In genomic region chr12:57078519-57079404, GRCh38 we compare ENCODE assay signal across 8 cellular contexts. TPM values are rescaled to one million over a fixed set of nuclear protein-coding genes. Genes with fewer than 3 reads are reported as not detected.
DNase-seq lines count a peak whose midpoint lies in the region; ATAC-seq, FAIRE-seq and TF ChIP-seq lines count a peak whose summit lies in the region.

NEMP1 (minus strand) TSS chr12:57078791; CDS start chr12:57078745, 46 bp downstream.

- peak within 1 kb of the TSS; percentile 96 for H4K8ac ChIP-seq in H1 (ENCODE audit: extremely low read depth, insufficient read depth, low read length)

- H2BK12ac ChIP-seq in H1 (ENCODE audit: low read depth, low read length), result 0 out of 2 replicates have a peak within 1 kb of the TSS, but pooled peaks have one; percentile 33

- FAIRE-seq in HTR-8/SVneo (lab: Jason Lieb, UNC) (peak; percentile 77), H1 (lab: Jason Lieb, UNC) (peak; percentile 98)

- no peak within 1 kb of the TSS for H2BK120ac ChIP-seq in H1 (replicated peaks; ENCODE audit: low read depth, low read length)

- peaks cover 3% of the 10 kb centered on the region; the same call in 1 of the 2 replicates for H3K23me2 ChIP-seq in H1 (ENCODE audit: low read depth, low read length)

- CTCF ChIA-PET in H1 (lab: Charles Lee; ENCODE audit: partially characterized antibody), result interaction anchor here (1.0 to 10.3 kb wide), 12 partner anchors 9 to 165 kb away, joined by 3 to 71 read pairs (median 5); partner anchors contain the start of genes NAB2 and STAT6

- H3K27ac Mint-ChIP-seq in memory B cell, result peak within 1 kb of the TSS; percentile 95

- H3K4me3 Mint-ChIP-seq in memory B cell, result peak within 1 kb of the TSS; percentile 88

- H3K79me2 ChIP-seq in H1 (ENCODE audit: control insufficient read depth in 1 of 2, insufficient read depth in 2 of 2, low read length in 2 of 2), result peaks cover 0 to 20% of the 10 kb centered on the region in 2 experiments; a peak in 2 of 4 replicates

- no peaks in the 10 kb centered on the region for H3K27me3 ChIP-seq in H1 (replicated peaks in 1 of 4; ENCODE audit: control insufficient read depth in 3 of 4, extremely low read depth in 1 of 4, insufficient read depth in 3 of 4, low read length in 3 of 4)

- H4K5ac ChIP-seq in H1 (ENCODE audit: insufficient read length, low read depth, low read length), result peak within 1 kb of the TSS; percentile 57

- 2% methylated on average over 39 of the region's 39 CpGs; no CpG with 5 or more reads in 1 of the 2 experiments for WGBS in H1 (ENCODE audit: extremely low coverage in 1 of 2, insufficient coverage in 1 of 2, insufficient read length in 1 of 2, insufficient replicate concordance in 2 of 2, low coverage in 1 of 2, low lambda C conversion rate in 2 of 2, missing lambda C conversion rate in 1 of 2), 2 experiments

- H3K4me1 Mint-ChIP-seq in memory B cell, result peaks cover 4% of the 10 kb centered on the region

- no peak for TF ChIP-seq EP300 in H1 (IDR thresholded peaks at IDR 0.05; ENCODE audit: borderline replicate concordance in 1 of 2, low read depth in 2 of 2, low read length in 2 of 2)

- peak within 1 kb of the TSS; percentile 35 for H4K91ac ChIP-seq in H1 (replicated peaks; ENCODE audit: insufficient read length, low read length)

- H2BK20ac ChIP-seq in H1 (ENCODE audit: low read length), result no peak within 1 kb of the TSS

- no peak within 1 kb of the TSS for H3K14ac ChIP-seq in H1 (ENCODE audit: insufficient read length)

- peaks cover 2% of the 10 kb centered on the region for H3K36me3 Mint-ChIP-seq in memory B cell

- H3K9me3 ChIP-seq in H1 (ENCODE audit: insufficient read depth in 2 of 2, low read depth in 1 of 2, low read length in 1 of 2), result no peaks in the 10 kb centered on the region

- H3K36me3 ChIP-seq in H1 (ENCODE audit: control insufficient read depth in 2 of 4, insufficient read depth in 4 of 4, low read length in 3 of 4), result peaks cover 0 to 8% (median 0%) of the 10 kb centered on the region in 4 experiments; a peak in 1 of 8 replicates

- POLR2A ChIA-PET in H1 (lab: Charles Lee; ENCODE audit: partially characterized antibody), result interaction anchor here (0.5 to 10.9 kb wide), 18 partner anchors 9 to 607 kb away, joined by 3 to 127 read pairs (median 4); partner anchors contain the start of genes LRP1, NAB2, NACA and SHMT2

- H3K4ac ChIP-seq in H1 (replicated peaks; ENCODE audit: insufficient read length, low read depth, low read length), result no peak within 1 kb of the TSS

- no peaks in the 10 kb centered on the region for H3K27me3 Mint-ChIP-seq in memory B cell

- peak within 1 kb of the TSS; percentile 39 to 88 (median 84) for H3K9ac ChIP-seq in H1 (replicated peaks in 1 of 4; ENCODE audit: extremely low read depth in 1 of 4, low read depth in 3 of 4, low read length in 3 of 4)

- no peaks in the 10 kb centered on the region for H3K9me3 Mint-ChIP-seq in memory B cell

- no peaks in the 10 kb centered on the region for H4K20me1 ChIP-seq in H1 (replicated peaks in 1 of 2; ENCODE audit: control insufficient read depth in 1 of 2, insufficient read depth in 2 of 2, low read length in 2 of 2)

- no peak within 1 kb of the TSS for H2BK5ac ChIP-seq in H1 (ENCODE audit: low read depth, low read length)

- H3K18ac ChIP-seq in H1 (ENCODE audit: extremely low read depth, low read length), result peak within 1 kb of the TSS; percentile 92

- peak within 1 kb of the TSS; percentile 97; the same call in 1 of the 2 replicates for H2BK15ac ChIP-seq in H1 (ENCODE audit: low read length)

- DNase-seq in COLO829 (ENCODE audit: low spot score), result peak; percentile 91
- DNase-seq in HTR-8/SVneo (ENCODE audit: insufficient read length, low spot score), result peak; percentile 97
- peak; percentile 100 for DNase-seq in NOMO-1 treated with dmso at 0.1 percent for 144 hours (lab: John Stamatoyannopoulos, UW; ENCODE audit: unreplicated experiment)
- DNase-seq in activated CD8-positive, alpha-beta memory T cell treated with anti-CD3 and anti-CD28 coated beads for 48 hours (ENCODE audit: low read depth in 2 of 3, low spot score in 2 of 3), result peak; percentile 55 to 90 (median 78)
- peak; percentile 85 to 98 for DNase-seq in H1 (ENCODE audit: low read depth in 1 of 2, low spot score in 2 of 2)
- DNase-seq in memory B cell (ENCODE audit: low spot score in 2 of 2), result peak; percentile 76 to 94
- peak; percentile 86 for DNase-seq in stimulated activated CD8-positive, alpha-beta memory T cell treated with anti-CD3 and anti-CD28 coated beads, Interleukin-12 subunit alpha, Interleukin-12 subunit beta, amount 100 ng/mL, for 4 hours (ENCODE audit: low read depth)

- TF ChIP-seq CTCF in H1 (IDR thresholded peaks at IDR 0.05; ENCODE audit: control extremely low read depth in 1 of 3, insufficient read depth in 1 of 3, low read depth in 1 of 3, low read length in 3 of 3), result no peak

- peak; percentile 69 to 83 for TF ChIP-seq POLR2A in H1 (IDR thresholded peaks at IDR 0.05; ENCODE audit: control extremely low read depth in 1 of 2, low read depth in 2 of 2, low read length in 2 of 2)

- H2AFZ ChIP-seq in H1 (ENCODE audit: low read length), result peak within 1 kb of the TSS; percentile 91

- no peak within 1 kb of the TSS for H3K23ac ChIP-seq in H1 (ENCODE audit: insufficient read length)

- peak within 1 kb of the TSS; percentile 81 to 89 for H3K4me2 ChIP-seq in H1 (ENCODE audit: insufficient read depth in 1 of 2, low read depth in 2 of 2, low read length in 2 of 2)

- H3K4me1 ChIP-seq in H1 (replicated peaks in 1 of 4; ENCODE audit: control insufficient read depth in 3 of 4, insufficient read depth in 4 of 4, low read length in 3 of 4), result peaks cover 0 to 3% (median 0%) of the 10 kb centered on the region in 4 experiments; a peak in 1 of 7 replicates

- H3K56ac ChIP-seq in H1 (replicated peaks; ENCODE audit: insufficient read length, low read depth, low read length), result no peak within 1 kb of the TSS

- peak within 1 kb of the TSS; percentile 26 for H2AK5ac ChIP-seq in H1 (ENCODE audit: low read depth, low read length)

- no peaks in the 10 kb centered on the region for H3K79me1 ChIP-seq in H1 (ENCODE audit: low read depth, low read length)

- H3K4me3 ChIP-seq in H1 (ENCODE audit: extremely low read depth in 1 of 4, insufficient read depth in 2 of 4, low read depth in 3 of 4, low read length in 4 of 4), result peak within 1 kb of the TSS; percentile 79 to 95 (median 87)

- no peak for TF ChIP-seq RAD21 in H1 (IDR thresholded peaks at IDR 0.05 in 1 of 2, conservative IDR thresholded peaks at IDR 0.05 in 1 of 2; ENCODE audit: low read depth in 2 of 2, low read length in 2 of 2)

- ATAC-seq in GM21367 (IDR thresholded peaks at IDR 0.05; ENCODE audit: unreplicated experiment) (peak; percentile 91), memory B cell (ENCODE audit: low read depth) (peak; percentile 91)

- H3K27ac ChIP-seq in H1 (ENCODE audit: low read depth, low read length), result peak within 1 kb of the TSS; percentile 43; the same call in 1 of the 2 replicates

TF ChIP-seq in H1, 55 proteins besides CTCF, POLR2A, EP300 and RAD21 (continues in another document):
- TF ChIP-seq RFX5 (IDR thresholded peaks at IDR 0.05; ENCODE audit: borderline replicate concordance, low read depth, low read length) (peak; percentile 34; the same call in 1 of the 2 replicates), BCL11A (IDR thresholded peaks at IDR 0.05; ENCODE audit: low read depth in 2 of 2, low read length in 2 of 2) (no peak), SIN3A (conservative IDR thresholded peaks at IDR 0.05 in 1 of 2, IDR thresholded peaks at IDR 0.05 in 1 of 2; ENCODE audit: low read depth in 1 of 2, low read length in 2 of 2) (peak in 1 of 2 experiments; percentile 30; a peak in 2 of 4 replicates), KDM1A (IDR thresholded peaks at IDR 0.05; ENCODE audit: borderline replicate concordance, low read length) (no peak), KDM5A (IDR thresholded peaks at IDR 0.05; ENCODE audit: low read length) (no peak)

RNA-seq across cellular contexts. Expression of gene NEMP1, which starts in this region (rescaled TPM):
- 41.6 and 43.2 TPM in 2 replicates for total RNA-seq in H1 (2021; fragmentation: NEBNext Ultra II Directional; extraction: Animal tissue kit (Norgen Biotek cat#: 25700))
- 21.3 and 30.1 TPM in 2 replicates for polyA plus RNA-seq in H1 (2011; rRNA removed)
- polyA plus RNA-seq in H1 (2011; cell fraction: cytosol; rRNA removed), result 30.3 TPM
- 32.0 TPM for polyA plus RNA-seq in H1 (2011; cell fraction: nucleus; rRNA removed)
- polyA plus RNA-seq in H1 (2012, experiment 1 of 2), result 16.4 to 26.7 TPM (median 21.6 TPM) in 4 replicates
- 2.0 TPM for polyA plus RNA-seq in H1 (2012, experiment 2 of 2)
- polyA plus RNA-seq in H1 (2013, experiment 1 of 2), result 35.2 TPM
- 38.0 TPM for polyA plus RNA-seq in H1 (2013, experiment 2 of 2)
- 36.9 and 49.7 TPM in 2 replicates for polyA minus RNA-seq in H1 (2011; rRNA and poly(A)+ RNA removed)
- 15.9 TPM for polyA minus RNA-seq in H1 (2011; cell fraction: cytosol; rRNA and poly(A)+ RNA removed)
- polyA minus RNA-seq in H1 (2011; cell fraction: nucleus; rRNA and poly(A)+ RNA removed), result 23.5 TPM

Comparison
In these comparisons a context has a peak if more than half of its experiments do, and no peak if none do; other contexts are left out.
1. Peak in every context shown above with its lines: DNase-seq, ATAC-seq, H3K4me3 ChIP-seq and H3K27ac ChIP-seq.